ENCODE assay signal across 1 cellular context in genomic region chr18:31723639-31723997, GRCh38.
TF ChIP-seq lines count a peak whose summit lies in the region.

No MANE protein-coding gene starts in this region.

TF ChIP-seq in GM23338, 12 proteins besides CTCF, POLR2A, EP300 and RAD21 (continued from another document):
- TF ChIP-seq, protein P1, sequence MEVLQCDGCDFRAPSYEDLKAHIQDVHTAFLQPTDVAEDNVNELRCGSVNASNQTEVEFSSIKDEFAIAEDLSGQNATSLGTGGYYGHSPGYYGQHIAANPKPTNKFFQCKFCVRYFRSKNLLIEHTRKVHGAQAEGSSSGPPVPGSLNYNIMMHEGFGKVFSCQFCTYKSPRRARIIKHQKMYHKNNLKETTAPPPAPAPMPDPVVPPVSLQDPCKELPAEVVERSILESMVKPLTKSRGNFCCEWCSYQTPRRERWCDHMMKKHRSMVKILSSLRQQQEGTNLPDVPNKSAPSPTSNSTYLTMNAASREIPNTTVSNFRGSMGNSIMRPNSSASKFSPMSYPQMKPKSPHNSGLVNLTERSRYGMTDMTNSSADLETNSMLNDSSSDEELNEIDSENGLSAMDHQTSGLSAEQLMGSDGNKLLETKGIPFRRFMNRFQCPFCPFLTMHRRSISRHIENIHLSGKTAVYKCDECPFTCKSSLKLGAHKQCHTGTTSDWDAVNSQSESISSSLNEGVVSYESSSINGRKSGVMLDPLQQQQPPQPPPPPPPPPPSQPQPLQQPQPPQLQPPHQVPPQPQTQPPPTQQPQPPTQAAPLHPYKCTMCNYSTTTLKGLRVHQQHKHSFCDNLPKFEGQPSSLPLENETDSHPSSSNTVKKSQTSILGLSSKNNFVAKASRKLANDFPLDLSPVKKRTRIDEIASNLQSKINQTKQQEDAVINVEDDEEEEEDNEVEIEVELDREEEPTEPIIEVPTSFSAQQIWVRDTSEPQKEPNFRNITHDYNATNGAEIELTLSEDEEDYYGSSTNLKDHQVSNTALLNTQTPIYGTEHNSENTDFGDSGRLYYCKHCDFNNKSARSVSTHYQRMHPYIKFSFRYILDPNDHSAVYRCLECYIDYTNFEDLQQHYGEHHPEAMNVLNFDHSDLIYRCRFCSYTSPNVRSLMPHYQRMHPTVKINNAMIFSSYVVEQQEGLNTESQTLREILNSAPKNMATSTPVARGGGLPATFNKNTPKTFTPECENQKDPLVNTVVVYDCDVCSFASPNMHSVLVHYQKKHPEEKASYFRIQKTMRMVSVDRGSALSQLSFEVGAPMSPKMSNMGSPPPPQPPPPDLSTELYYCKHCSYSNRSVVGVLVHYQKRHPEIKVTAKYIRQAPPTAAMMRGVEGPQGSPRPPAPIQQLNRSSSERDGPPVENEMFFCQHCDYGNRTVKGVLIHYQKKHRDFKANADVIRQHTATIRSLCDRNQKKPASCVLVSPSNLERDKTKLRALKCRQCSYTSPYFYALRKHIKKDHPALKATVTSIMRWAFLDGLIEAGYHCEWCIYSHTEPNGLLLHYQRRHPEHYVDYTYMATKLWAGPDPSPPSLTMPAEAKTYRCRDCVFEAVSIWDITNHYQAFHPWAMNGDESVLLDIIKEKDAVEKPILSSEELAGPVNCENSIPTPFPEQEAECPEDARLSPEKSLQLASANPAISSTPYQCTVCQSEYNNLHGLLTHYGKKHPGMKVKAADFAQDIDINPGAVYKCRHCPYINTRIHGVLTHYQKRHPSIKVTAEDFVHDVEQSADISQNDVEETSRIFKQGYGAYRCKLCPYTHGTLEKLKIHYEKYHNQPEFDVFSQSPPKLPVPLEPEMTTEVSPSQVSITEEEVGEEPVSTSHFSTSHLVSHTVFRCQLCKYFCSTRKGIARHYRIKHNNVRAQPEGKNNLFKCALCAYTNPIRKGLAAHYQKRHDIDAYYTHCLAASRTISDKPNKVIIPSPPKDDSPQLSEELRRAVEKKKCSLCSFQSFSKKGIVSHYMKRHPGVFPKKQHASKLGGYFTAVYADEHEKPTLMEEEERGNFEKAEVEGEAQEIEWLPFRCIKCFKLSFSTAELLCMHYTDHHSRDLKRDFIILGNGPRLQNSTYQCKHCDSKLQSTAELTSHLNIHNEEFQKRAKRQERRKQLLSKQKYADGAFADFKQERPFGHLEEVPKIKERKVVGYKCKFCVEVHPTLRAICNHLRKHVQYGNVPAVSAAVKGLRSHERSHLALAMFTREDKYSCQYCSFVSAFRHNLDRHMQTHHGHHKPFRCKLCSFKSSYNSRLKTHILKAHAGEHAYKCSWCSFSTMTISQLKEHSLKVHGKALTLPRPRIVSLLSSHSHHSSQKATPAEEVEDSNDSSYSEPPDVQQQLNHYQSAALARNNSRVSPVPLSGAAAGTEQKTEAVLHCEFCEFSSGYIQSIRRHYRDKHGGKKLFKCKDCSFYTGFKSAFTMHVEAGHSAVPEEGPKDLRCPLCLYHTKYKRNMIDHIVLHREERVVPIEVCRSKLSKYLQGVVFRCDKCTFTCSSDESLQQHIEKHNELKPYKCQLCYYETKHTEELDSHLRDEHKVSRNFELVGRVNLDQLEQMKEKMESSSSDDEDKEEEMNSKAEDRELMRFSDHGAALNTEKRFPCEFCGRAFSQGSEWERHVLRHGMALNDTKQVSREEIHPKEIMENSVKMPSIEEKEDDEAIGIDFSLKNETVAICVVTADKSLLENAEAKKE (CRISPR knock-in tag; IDR thresholded peaks at IDR 0.05), result no peak
- TF ChIP-seq EZH2 (IDR thresholded peaks at IDR 0.05; ENCODE audit: low read depth, unreplicated experiment), result no peak
- no peak for TF ChIP-seq NANOG (IDR thresholded peaks at IDR 0.05; ENCODE audit: borderline replicate concordance)
- TF ChIP-seq REST (IDR thresholded peaks at IDR 0.05; ENCODE audit: unreplicated experiment), result no peak
- TF ChIP-seq ETS1 (IDR thresholded peaks at IDR 0.05), result no peak
- no peak for TF ChIP-seq CREB1 (CRISPR knock-in tag; IDR thresholded peaks at IDR 0.05; ENCODE audit: low read depth)
- TF ChIP-seq ZNF114 (CRISPR knock-in tag; IDR thresholded peaks at IDR 0.05), result no peak
- TF ChIP-seq ZNF331 (CRISPR knock-in tag; IDR thresholded peaks at IDR 0.05; ENCODE audit: low read depth), result no peak
- no peak for TF ChIP-seq EZH2phosphoT487 (IDR thresholded peaks at IDR 0.05; ENCODE audit: unreplicated experiment)
- TF ChIP-seq POLR2AphosphoS5 (IDR thresholded peaks at IDR 0.05; ENCODE audit: low read depth), result no peak
